1 cellular context compared by ENCODE assay signal in the genomic region with DNA sequence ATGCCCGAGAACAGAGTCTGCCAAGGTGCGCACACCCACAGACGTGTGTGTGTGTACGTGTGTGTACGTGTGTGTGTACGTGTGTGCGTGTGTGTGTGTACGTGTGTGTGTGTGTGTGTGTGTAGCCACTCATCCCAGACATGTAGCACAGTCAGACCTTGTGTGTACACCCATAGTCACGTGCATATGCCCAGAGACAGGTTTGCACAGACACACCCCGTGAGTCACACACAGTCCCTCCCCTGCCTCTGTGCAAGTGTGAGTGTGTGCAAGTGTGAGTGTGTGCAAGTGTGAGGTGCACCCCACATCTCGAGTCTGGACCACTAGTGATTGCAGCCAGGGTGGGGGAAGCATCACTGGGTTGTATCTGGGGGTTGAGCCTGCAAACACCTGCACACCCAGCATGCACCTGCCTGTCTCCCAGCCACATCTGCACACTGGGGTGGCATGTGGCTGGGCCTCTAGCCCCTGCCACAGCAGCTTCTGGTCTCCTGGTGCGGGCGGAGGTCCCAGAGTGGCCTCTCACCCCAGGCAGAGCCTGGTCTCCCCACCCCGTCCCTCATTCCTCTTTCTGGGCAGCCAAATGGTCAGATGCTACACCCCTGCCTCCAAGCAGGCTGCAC.
TF ChIP-seq lines count a peak whose summit lies in the region.

No MANE protein-coding gene starts in this region.

TF ChIP-seq in GM12878, 131 proteins besides CTCF, POLR2A, EP300 and RAD21 (continued from another document):
- TF ChIP-seq, protein P1, sequence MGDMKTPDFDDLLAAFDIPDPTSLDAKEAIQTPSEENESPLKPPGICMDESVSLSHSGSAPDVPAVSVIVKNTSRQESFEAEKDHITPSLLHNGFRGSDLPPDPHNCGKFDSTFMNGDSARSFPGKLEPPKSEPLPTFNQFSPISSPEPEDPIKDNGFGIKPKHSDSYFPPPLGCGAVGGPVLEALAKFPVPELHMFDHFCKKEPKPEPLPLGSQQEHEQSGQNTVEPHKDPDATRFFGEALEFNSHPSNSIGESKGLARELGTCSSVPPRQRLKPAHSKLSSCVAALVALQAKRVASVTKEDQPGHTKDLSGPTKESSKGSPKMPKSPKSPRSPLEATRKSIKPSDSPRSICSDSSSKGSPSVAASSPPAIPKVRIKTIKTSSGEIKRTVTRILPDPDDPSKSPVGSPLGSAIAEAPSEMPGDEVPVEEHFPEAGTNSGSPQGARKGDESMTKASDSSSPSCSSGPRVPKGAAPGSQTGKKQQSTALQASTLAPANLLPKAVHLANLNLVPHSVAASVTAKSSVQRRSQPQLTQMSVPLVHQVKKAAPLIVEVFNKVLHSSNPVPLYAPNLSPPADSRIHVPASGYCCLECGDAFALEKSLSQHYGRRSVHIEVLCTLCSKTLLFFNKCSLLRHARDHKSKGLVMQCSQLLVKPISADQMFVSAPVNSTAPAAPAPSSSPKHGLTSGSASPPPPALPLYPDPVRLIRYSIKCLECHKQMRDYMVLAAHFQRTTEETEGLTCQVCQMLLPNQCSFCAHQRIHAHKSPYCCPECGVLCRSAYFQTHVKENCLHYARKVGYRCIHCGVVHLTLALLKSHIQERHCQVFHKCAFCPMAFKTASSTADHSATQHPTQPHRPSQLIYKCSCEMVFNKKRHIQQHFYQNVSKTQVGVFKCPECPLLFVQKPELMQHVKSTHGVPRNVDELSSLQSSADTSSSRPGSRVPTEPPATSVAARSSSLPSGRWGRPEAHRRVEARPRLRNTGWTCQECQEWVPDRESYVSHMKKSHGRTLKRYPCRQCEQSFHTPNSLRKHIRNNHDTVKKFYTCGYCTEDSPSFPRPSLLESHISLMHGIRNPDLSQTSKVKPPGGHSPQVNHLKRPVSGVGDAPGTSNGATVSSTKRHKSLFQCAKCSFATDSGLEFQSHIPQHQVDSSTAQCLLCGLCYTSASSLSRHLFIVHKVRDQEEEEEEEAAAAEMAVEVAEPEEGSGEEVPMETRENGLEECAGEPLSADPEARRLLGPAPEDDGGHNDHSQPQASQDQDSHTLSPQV (IDR thresholded peaks at IDR 0.05), result no peak
- TF ChIP-seq KDM1A (IDR thresholded peaks at IDR 0.05; ENCODE audit: borderline replicate concordance), result no peak
- TF ChIP-seq BHLHE40 (IDR thresholded peaks at IDR 0.05; ENCODE audit: borderline replicate concordance in 1 of 2, low read depth in 2 of 2, low read length in 1 of 2), result 0 out of 4 replicates have a peak, but pooled peaks of 1 of the 2 experiments have one; percentile 13
- no peak for TF ChIP-seq ASH2L (IDR thresholded peaks at IDR 0.05; ENCODE audit: borderline replicate concordance, low read depth)
- TF ChIP-seq YY1 (IDR thresholded peaks at IDR 0.05; ENCODE audit: low read depth, low read length), result no peak
- TF ChIP-seq TCF3 (IDR thresholded peaks at IDR 0.05; ENCODE audit: borderline replicate concordance, insufficient read depth, low read depth, low read length), result 0 out of 2 replicates have a peak, but pooled peaks have one; percentile 15
- TF ChIP-seq SMAD5 (IDR thresholded peaks at IDR 0.05; ENCODE audit: low read depth), result no peak
- no peak for TF ChIP-seq RFX5 (IDR thresholded peaks at IDR 0.05; ENCODE audit: low read depth, low read length)
